8 cellular contexts compared by ENCODE assay signal in genomic region chr19:11377237-11377636, GRCh38.
DNase-seq lines count a peak whose midpoint lies in the region; ATAC-seq lines count a peak whose summit lies in the region.

No MANE protein-coding gene starts in this region.

- DNase-seq in stimulated activated naive CD8-positive, alpha-beta T cell treated with anti-CD3 and anti-CD28 coated beads, Interleukin-15, Interleukin-2, amounts not matched to agents 100 U/mL and 50 U/mL, for 24 hours = no peak
- DNase-seq in T1000 (lab: John Stamatoyannopoulos, UW) (peak; percentile 23), fibroblast of gingiva (ENCODE audit: low read depth) (peak; percentile 71), stromal cell of bone marrow (ENCODE audit: low read depth) (peak; percentile 90), D341Med (ENCODE audit: low spot score) (no peak), NCI-H2029 treated with DMSO at 0.1 percent for 48 hours (lab: John Stamatoyannopoulos, UW) (no peak)

- H3K27ac Mint-ChIP-seq in stimulated activated naive CD8-positive, alpha-beta T cell treated with anti-CD3 and anti-CD28 coated beads, Interleukin-15, Interleukin-2, amounts not matched to agents 100 ng/mL and 50 ng/mL, for 24 hours = peak overlapping the region; percentile 84

- H3K36me3 Mint-ChIP-seq in stimulated activated naive CD8-positive, alpha-beta T cell treated with anti-CD3 and anti-CD28 coated beads, Interleukin-15, Interleukin-2, amounts not matched to agents 100 ng/mL and 50 ng/mL, for 24 hours (ENCODE audit: low read depth) = peaks cover 10% of the 10 kb centered on the region

- H3K4me3 Mint-ChIP-seq in stimulated activated naive CD8-positive, alpha-beta T cell treated with anti-CD3 and anti-CD28 coated beads, Interleukin-15, Interleukin-2, amounts not matched to agents 100 ng/mL and 50 ng/mL, for 24 hours = peak overlapping the region; percentile 44

- H3K9me3 Mint-ChIP-seq in stimulated activated naive CD8-positive, alpha-beta T cell treated with anti-CD3 and anti-CD28 coated beads, Interleukin-15, Interleukin-2, amounts not matched to agents 100 ng/mL and 50 ng/mL, for 24 hours = no peaks in the 10 kb centered on the region

- H3K27me3 Mint-ChIP-seq in stimulated activated naive CD8-positive, alpha-beta T cell treated with anti-CD3 and anti-CD28 coated beads, Interleukin-15, Interleukin-2, amounts not matched to agents 100 ng/mL and 50 ng/mL, for 24 hours = no peaks in the 10 kb centered on the region

- ATAC-seq in stimulated activated naive CD8-positive, alpha-beta T cell treated with anti-CD3 and anti-CD28 coated beads, Interleukin-15, Interleukin-2, amounts not matched to agents 100 U/mL and 50 U/mL, for 24 hours = no peak
- ATAC-seq in HG03175 (IDR thresholded peaks at IDR 0.05; ENCODE audit: unreplicated experiment) = no peak

- peaks cover 58% of the 10 kb centered on the region for H3K4me1 Mint-ChIP-seq in stimulated activated naive CD8-positive, alpha-beta T cell treated with anti-CD3 and anti-CD28 coated beads, Interleukin-15, Interleukin-2, amounts not matched to agents 100 ng/mL and 50 ng/mL, for 24 hours (ENCODE audit: low read depth)

Comparison
In these comparisons a context has a peak if more than half of its experiments do, and no peak if none do; other contexts are left out.
1. DNase-seq: peak in T1000 (single experiment), fibroblast of gingiva (single experiment) and stromal cell of bone marrow (single experiment); none in stimulated activated naive CD8-positive, alpha-beta T cell treated with anti-CD3 and anti-CD28 coated beads, Interleukin-15, Interleukin-2, amounts not matched to agents 100 U/mL and 50 U/mL, for 24 hours (single experiment), D341Med (single experiment) and NCI-H2029 treated with DMSO at 0.1 percent for 48 hours (single experiment).